ENCODE assay signal across 29 cellular contexts in genomic region chr2:20397811-20398447, GRCh38.
"Had no signal": no experiment of that assay in that cellular context is flagged by ENCODE, and none has a peak within 500 bp of the region (broad histone marks: within the 10 kb centered on the region; RNA-seq: fewer than 3 reads in every experiment).

No MANE protein-coding gene starts in this region.

- H3K4me3 ChIP-seq: ascending aorta, cardiac muscle cell, colonic mucosa, pancreas, prostate gland, tibial nerve had no signal

- H3K9me3 Mint-ChIP-seq: activated naive CD4-positive, alpha-beta T cell treated with anti-CD3 and anti-CD28 coated beads, Interleukin-2, amount 10 ng/mL, durations not matched to agents 7 days and 5 days; activated naive CD8-positive, alpha-beta T cell treated with anti-CD3 and anti-CD28 coated beads, Interleukin-2, amount 10 ng/mL, durations not matched to agents 7 days and 5 days; activated T-cell treated with anti-CD3 and anti-CD28 coated beads, Interleukin-2, amount 50 U/mL, for 72 hours; brain; mesothelial cell of epicardium; naive B cell; nephron progenitor cell; T-helper 2 cell treated with Interferon-gamma antibody and Interleukin-4, amounts not matched to agents 5 μg/mL and 100 μg/mL, for 36 hours had no signal

- H3K9me3 ChIP-seq: ascending aorta, colonic mucosa, neutrophil, pancreas, prostate gland, tibial nerve had no signal

- H3K27me3 ChIP-seq: ascending aorta, cardiac muscle cell, colonic mucosa, pancreas, tibial nerve had no signal

- H3K36me3 ChIP-seq: ascending aorta, cardiac muscle cell, colonic mucosa, neutrophil, pancreas, prostate gland, tibial nerve had no signal

- H3K27ac ChIP-seq: ascending aorta, cardiac muscle cell, colonic mucosa, neutrophil, pancreas, prostate gland, tibial nerve had no signal

- ATAC-seq: activated CD4-positive, alpha-beta T cell treated with anti-CD3 and anti-CD28 coated beads for 36 hours; activated CD8-positive, alpha-beta memory T cell treated with anti-CD3 and anti-CD28 coated beads, Interleukin-2, amount 10 ng/mL, durations not matched to agents 7 days and 5 days; activated CD8-positive, alpha-beta T cell treated with anti-CD3 and anti-CD28 coated beads, Interleukin-2, amount 10 ng/mL, durations not matched to agents 7 days and 5 days; activated T-cell treated with anti-CD3 and anti-CD28 coated beads, Interleukin-2, amount 50 U/mL, for 72 hours; left ventricle myocardium superior; pancreas had no signal

- H3K4me1 Mint-ChIP-seq: activated CD4-positive, alpha-beta T cell treated with anti-CD3 and anti-CD28 coated beads for 36 hours; activated CD8-positive, alpha-beta memory T cell treated with anti-CD3 and anti-CD28 coated beads, Interleukin-2, amount 10 ng/mL, durations not matched to agents 7 days and 5 days; activated naive CD4-positive, alpha-beta T cell treated with anti-CD3 and anti-CD28 coated beads, Interleukin-2, amount 10 ng/mL, durations not matched to agents 7 days and 5 days; activated naive CD8-positive, alpha-beta T cell treated with anti-CD3 and anti-CD28 coated beads, Interleukin-2, amount 10 ng/mL, durations not matched to agents 7 days and 5 days; mesothelial cell of epicardium had no signal

- DNase-seq: activated CD4-positive, alpha-beta T cell treated with anti-CD3 and anti-CD28 coated beads for 36 hours; activated CD4-positive, CD25-positive, alpha-beta regulatory T cell; activated CD8-positive, alpha-beta memory T cell treated with anti-CD3 and anti-CD28 coated beads, Interleukin-2, amount 10 ng/mL, durations not matched to agents 7 days and 5 days; activated CD8-positive, alpha-beta T cell treated with anti-CD3 and anti-CD28 coated beads, Interleukin-2, amount 10 ng/mL, durations not matched to agents 7 days and 5 days; activated gamma-delta T cell; activated naive CD4-positive, alpha-beta T cell treated with anti-CD3 and anti-CD28 coated beads, Interleukin-2, amount 10 ng/mL, durations not matched to agents 7 days and 5 days; activated naive CD8-positive, alpha-beta T cell treated with anti-CD3 and anti-CD28 coated beads, Interleukin-2, amount 10 ng/mL, durations not matched to agents 7 days and 5 days; activated T-cell treated with anti-CD3 and anti-CD28 coated beads for 4 hours; activated T-cell treated with anti-CD3 and anti-CD28 coated beads, Interleukin-2, amount 50 U/mL, for 72 hours; cerebellar nuclear complex; colonic mucosa; effector CD8-positive, alpha-beta T cell; glutamatergic neuron; left ventricle myocardium superior; naive B cell; nephron progenitor cell; pancreas; stimulated activated CD4-positive, alpha-beta T cell treated with anti-CD3 and anti-CD28 coated beads, Interleukin-15, amount 100 ng/mL, for 24 hours; stimulated activated CD4-positive, alpha-beta T cell treated with anti-CD3 and anti-CD28 coated beads, Interleukin-2, amount 100 ng/mL, for 24 hours; stimulated activated naive CD4-positive, alpha-beta T cell treated with Interleukin-2 at 50 U/mL for 16 hours; T-helper 1 cell had no signal

- H3K36me3 Mint-ChIP-seq: activated CD8-positive, alpha-beta memory T cell treated with anti-CD3 and anti-CD28 coated beads, Interleukin-2, amount 10 ng/mL, durations not matched to agents 7 days and 5 days; activated naive CD4-positive, alpha-beta T cell treated with anti-CD3 and anti-CD28 coated beads, Interleukin-2, amount 10 ng/mL, durations not matched to agents 7 days and 5 days; activated naive CD8-positive, alpha-beta T cell treated with anti-CD3 and anti-CD28 coated beads, Interleukin-2, amount 10 ng/mL, durations not matched to agents 7 days and 5 days; brain; mesothelial cell of epicardium; naive B cell had no signal

- H3K4me3 Mint-ChIP-seq: activated CD4-positive, alpha-beta T cell treated with anti-CD3 and anti-CD28 coated beads for 36 hours; activated CD8-positive, alpha-beta memory T cell treated with anti-CD3 and anti-CD28 coated beads, Interleukin-2, amount 10 ng/mL, durations not matched to agents 7 days and 5 days; activated CD8-positive, alpha-beta T cell treated with anti-CD3 and anti-CD28 coated beads, Interleukin-2, amount 10 ng/mL, durations not matched to agents 7 days and 5 days; activated naive CD4-positive, alpha-beta T cell treated with anti-CD3 and anti-CD28 coated beads, Interleukin-2, amount 10 ng/mL, durations not matched to agents 7 days and 5 days; activated naive CD8-positive, alpha-beta T cell treated with anti-CD3 and anti-CD28 coated beads, Interleukin-2, amount 10 ng/mL, durations not matched to agents 7 days and 5 days; activated T-cell treated with anti-CD3 and anti-CD28 coated beads, Interleukin-2, amount 50 U/mL, for 72 hours; brain; mesothelial cell of epicardium; naive B cell; nephron progenitor cell; T-helper 2 cell treated with Interferon-gamma antibody and Interleukin-4, amounts not matched to agents 5 μg/mL and 100 μg/mL, for 36 hours had no signal

- H3K4me1 ChIP-seq: ascending aorta, colonic mucosa, pancreas, prostate gland, tibial nerve had no signal

- H3K27ac Mint-ChIP-seq: activated CD4-positive, alpha-beta T cell treated with anti-CD3 and anti-CD28 coated beads for 36 hours; activated CD8-positive, alpha-beta memory T cell treated with anti-CD3 and anti-CD28 coated beads, Interleukin-2, amount 10 ng/mL, durations not matched to agents 7 days and 5 days; activated CD8-positive, alpha-beta T cell treated with anti-CD3 and anti-CD28 coated beads, Interleukin-2, amount 10 ng/mL, durations not matched to agents 7 days and 5 days; activated naive CD4-positive, alpha-beta T cell treated with anti-CD3 and anti-CD28 coated beads, Interleukin-2, amount 10 ng/mL, durations not matched to agents 7 days and 5 days; activated naive CD8-positive, alpha-beta T cell treated with anti-CD3 and anti-CD28 coated beads, Interleukin-2, amount 10 ng/mL, durations not matched to agents 7 days and 5 days; activated T-cell treated with anti-CD3 and anti-CD28 coated beads, Interleukin-2, amount 50 U/mL, for 72 hours; brain; mesothelial cell of epicardium; nephron progenitor cell; T-helper 2 cell treated with Interferon-gamma antibody and Interleukin-4, amounts not matched to agents 5 μg/mL and 100 μg/mL, for 36 hours had no signal
